In the genomic region with DNA sequence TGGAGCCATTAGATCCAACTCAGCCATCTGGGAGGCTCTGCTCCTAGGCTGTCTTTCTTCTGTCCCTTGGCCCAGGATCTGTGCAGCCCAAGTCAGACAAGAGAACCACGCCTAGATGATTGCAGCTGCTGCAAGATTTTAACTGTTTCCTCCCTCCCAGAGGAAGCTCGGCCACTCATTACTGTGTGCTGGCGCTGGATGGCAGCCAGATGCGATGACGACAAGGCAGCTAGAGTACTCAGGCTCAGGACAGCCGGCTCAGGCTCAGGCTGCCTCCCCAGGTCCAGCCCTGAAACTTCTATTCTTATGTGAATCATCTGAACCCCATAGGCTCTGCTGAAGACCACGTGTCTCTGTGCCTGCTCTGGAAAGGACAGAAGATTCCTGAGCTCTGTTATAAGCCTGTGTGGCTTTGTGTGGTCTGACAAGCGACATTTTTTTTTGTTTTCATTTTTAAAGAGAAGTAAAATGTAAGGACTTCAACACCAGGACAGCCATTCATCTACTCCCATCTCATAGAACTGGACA, we compare ENCODE assay signal across 1 cellular context.
TF ChIP-seq lines count a peak whose summit lies in the region.

No MANE protein-coding gene starts in this region.

TF ChIP-seq in K562, 482 proteins besides CTCF, POLR2A, EP300 and RAD21 (continues in another document):
- TF ChIP-seq EHMT2 (IDR thresholded peaks at IDR 0.05) (no peak), SMC3 (conservative IDR thresholded peaks at IDR 0.05; ENCODE audit: insufficient read depth, low read depth, low read length) (no peak), TEAD2 (tag; IDR thresholded peaks at IDR 0.05) (no peak), ZNF668 (CRISPR knock-in tag; IDR thresholded peaks at IDR 0.05) (no peak), NCOA4 (IDR thresholded peaks at IDR 0.05; ENCODE audit: partially characterized antibody) (no peak), NFRKB (IDR thresholded peaks at IDR 0.05; ENCODE audit: low read depth) (no peak), FOXM1 (IDR thresholded peaks at IDR 0.05; ENCODE audit: low read depth) (no peak), FOXM1 (CRISPR knock-in tag; IDR thresholded peaks at IDR 0.05; ENCODE audit: low read depth) (no peak), ZNF217 (CRISPR knock-in tag; IDR thresholded peaks at IDR 0.05) (no peak), HNRNPK (IDR thresholded peaks at IDR 0.05; ENCODE audit: low read depth, low read length, poor library complexity, severe bottlenecking) (no peak), SPI1 (IDR thresholded peaks at IDR 0.05; ENCODE audit: borderline replicate concordance, low read depth, low read length) (peak; percentile 25; the same call in 1 of the 2 replicates), SP2 (IDR thresholded peaks at IDR 0.05; ENCODE audit: extremely low read depth, low read depth, low read length, poor library complexity, severe bottlenecking) (no peak), BACH1 (tag; IDR thresholded peaks at IDR 0.05) (no peak), ZNF12 (CRISPR knock-in tag; IDR thresholded peaks at IDR 0.05) (no peak), POLR2B (IDR thresholded peaks at IDR 0.05; ENCODE audit: low read depth, partially characterized antibody) (no peak), SETDB1 (IDR thresholded peaks at IDR 0.05; ENCODE audit: low read length) (no peak), NFE2 (IDR thresholded peaks at IDR 0.05; ENCODE audit: low read depth) (peak; percentile 59), E2F3 (CRISPR knock-in tag; IDR thresholded peaks at IDR 0.05) (no peak), EGR1 (conservative IDR thresholded peaks at IDR 0.05) (no peak), NFXL1 (CRISPR knock-in tag; IDR thresholded peaks at IDR 0.05) (no peak), MEF2A (IDR thresholded peaks at IDR 0.05; ENCODE audit: control insufficient read depth, low read depth, low read length) (no peak), NBN (IDR thresholded peaks at IDR 0.05; ENCODE audit: low read depth) (0 out of 2 replicates have a peak, but pooled peaks have one; percentile 49), MAFF (IDR thresholded peaks at IDR 0.05; ENCODE audit: low read length) (no peak), PTRF (tag; IDR thresholded peaks at IDR 0.05) (no peak), ZNF551 (CRISPR knock-in tag; IDR thresholded peaks at IDR 0.05) (no peak), NR3C1 (CRISPR knock-in tag; IDR thresholded peaks at IDR 0.05) (no peak), ZFPM2 (CRISPR knock-in tag; IDR thresholded peaks at IDR 0.05) (no peak), STAG1 (CRISPR knock-in tag; IDR thresholded peaks at IDR 0.05; ENCODE audit: borderline replicate concordance) (no peak), BRD4 (IDR thresholded peaks at IDR 0.05) (no peak), LCOR (CRISPR knock-in tag; IDR thresholded peaks at IDR 0.05) (no peak), CHD2 (IDR thresholded peaks at IDR 0.05; ENCODE audit: low read depth, low read length) (no peak), U2AF2 (optimal IDR thresholded peaks at IDR 0.05; ENCODE audit: low read depth, low read length) (no peak), SMAD4 (CRISPR knock-in tag; conservative IDR thresholded peaks at IDR 0.05) (no peak), GABPA (tag; conservative IDR thresholded peaks at IDR 0.05; ENCODE audit: low read depth) (no peak; the same call in 1 of the 2 replicates), HDAC3 (IDR thresholded peaks at IDR 0.05; ENCODE audit: borderline replicate concordance, partially characterized antibody) (no peak), ZNF121 (CRISPR knock-in tag; conservative IDR thresholded peaks at IDR 0.05) (no peak), SRF (CRISPR knock-in tag; IDR thresholded peaks at IDR 0.05) (peak in 1 of 2 experiments; percentile 39; a peak in 1 of 4 replicates), TEAD4 (IDR thresholded peaks at IDR 0.05; ENCODE audit: low read length) (no peak), TEAD4 (CRISPR knock-in tag; IDR thresholded peaks at IDR 0.05; ENCODE audit: borderline replicate concordance) (no peak), GATAD2A (IDR thresholded peaks at IDR 0.05) (no peak)
- TF ChIP-seq, protein P1, sequence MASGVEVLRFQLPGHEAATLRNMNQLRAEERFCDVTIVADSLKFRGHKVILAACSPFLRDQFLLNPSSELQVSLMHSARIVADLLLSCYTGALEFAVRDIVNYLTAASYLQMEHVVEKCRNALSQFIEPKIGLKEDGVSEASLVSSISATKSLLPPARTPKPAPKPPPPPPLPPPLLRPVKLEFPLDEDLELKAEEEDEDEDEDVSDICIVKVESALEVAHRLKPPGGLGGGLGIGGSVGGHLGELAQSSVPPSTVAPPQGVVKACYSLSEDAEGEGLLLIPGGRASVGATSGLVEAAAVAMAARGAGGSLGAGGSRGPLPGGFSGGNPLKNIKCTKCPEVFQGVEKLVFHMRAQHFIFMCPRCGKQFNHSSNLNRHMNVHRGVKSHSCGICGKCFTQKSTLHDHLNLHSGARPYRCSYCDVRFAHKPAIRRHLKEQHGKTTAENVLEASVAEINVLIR (CRISPR knock-in tag; IDR thresholded peaks at IDR 0.05), result no peak
- TF ChIP-seq, protein P2, sequence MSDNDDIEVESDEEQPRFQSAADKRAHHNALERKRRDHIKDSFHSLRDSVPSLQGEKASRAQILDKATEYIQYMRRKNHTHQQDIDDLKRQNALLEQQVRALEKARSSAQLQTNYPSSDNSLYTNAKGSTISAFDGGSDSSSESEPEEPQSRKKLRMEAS (CRISPR knock-in tag; IDR thresholded peaks at IDR 0.05), result peak; percentile 45; the same call in 1 of the 2 replicates
- TF ChIP-seq, protein P3, sequence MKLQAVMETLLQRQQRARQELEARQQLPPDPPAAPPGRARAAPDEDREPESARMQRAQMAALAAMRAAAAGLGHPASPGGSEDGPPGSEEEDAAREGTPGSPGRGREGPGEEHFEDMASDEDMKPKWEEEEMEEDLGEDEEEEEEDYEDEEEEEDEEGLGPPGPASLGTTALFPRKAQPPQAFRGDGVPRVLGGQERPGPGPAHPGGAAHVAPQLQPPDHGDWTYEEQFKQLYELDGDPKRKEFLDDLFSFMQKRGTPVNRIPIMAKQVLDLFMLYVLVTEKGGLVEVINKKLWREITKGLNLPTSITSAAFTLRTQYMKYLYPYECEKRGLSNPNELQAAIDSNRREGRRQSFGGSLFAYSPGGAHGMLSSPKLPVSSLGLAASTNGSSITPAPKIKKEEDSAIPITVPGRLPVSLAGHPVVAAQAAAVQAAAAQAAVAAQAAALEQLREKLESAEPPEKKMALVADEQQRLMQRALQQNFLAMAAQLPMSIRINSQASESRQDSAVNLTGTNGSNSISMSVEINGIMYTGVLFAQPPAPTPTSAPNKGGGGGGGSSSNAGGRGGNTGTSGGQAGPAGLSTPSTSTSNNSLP (IDR thresholded peaks at IDR 0.05; ENCODE audit: borderline replicate concordance, low read depth, low read length), result no peak
- TF ChIP-seq, protein P4, sequence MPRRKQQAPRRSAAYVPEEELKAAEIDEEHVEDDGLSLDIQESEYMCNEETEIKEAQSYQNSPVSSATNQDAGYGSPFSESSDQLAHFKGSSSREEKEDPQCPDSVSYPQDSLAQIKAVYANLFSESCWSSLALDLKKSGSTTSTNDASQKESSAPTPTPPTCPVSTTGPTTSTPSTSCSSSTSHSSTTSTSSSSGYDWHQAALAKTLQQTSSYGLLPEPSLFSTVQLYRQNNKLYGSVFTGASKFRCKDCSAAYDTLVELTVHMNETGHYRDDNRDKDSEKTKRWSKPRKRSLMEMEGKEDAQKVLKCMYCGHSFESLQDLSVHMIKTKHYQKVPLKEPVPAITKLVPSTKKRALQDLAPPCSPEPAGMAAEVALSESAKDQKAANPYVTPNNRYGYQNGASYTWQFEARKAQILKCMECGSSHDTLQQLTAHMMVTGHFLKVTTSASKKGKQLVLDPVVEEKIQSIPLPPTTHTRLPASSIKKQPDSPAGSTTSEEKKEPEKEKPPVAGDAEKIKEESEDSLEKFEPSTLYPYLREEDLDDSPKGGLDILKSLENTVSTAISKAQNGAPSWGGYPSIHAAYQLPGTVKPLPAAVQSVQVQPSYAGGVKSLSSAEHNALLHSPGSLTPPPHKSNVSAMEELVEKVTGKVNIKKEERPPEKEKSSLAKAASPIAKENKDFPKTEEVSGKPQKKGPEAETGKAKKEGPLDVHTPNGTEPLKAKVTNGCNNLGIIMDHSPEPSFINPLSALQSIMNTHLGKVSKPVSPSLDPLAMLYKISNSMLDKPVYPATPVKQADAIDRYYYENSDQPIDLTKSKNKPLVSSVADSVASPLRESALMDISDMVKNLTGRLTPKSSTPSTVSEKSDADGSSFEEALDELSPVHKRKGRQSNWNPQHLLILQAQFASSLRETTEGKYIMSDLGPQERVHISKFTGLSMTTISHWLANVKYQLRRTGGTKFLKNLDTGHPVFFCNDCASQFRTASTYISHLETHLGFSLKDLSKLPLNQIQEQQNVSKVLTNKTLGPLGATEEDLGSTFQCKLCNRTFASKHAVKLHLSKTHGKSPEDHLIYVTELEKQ (CRISPR knock-in tag; IDR thresholded peaks at IDR 0.05), result no peak
- TF ChIP-seq, protein P5, sequence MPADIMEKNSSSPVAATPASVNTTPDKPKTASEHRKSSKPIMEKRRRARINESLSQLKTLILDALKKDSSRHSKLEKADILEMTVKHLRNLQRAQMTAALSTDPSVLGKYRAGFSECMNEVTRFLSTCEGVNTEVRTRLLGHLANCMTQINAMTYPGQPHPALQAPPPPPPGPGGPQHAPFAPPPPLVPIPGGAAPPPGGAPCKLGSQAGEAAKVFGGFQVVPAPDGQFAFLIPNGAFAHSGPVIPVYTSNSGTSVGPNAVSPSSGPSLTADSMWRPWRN (IDR thresholded peaks at IDR 0.05; ENCODE audit: low read depth), result no peak
- TF ChIP-seq, protein P6, sequence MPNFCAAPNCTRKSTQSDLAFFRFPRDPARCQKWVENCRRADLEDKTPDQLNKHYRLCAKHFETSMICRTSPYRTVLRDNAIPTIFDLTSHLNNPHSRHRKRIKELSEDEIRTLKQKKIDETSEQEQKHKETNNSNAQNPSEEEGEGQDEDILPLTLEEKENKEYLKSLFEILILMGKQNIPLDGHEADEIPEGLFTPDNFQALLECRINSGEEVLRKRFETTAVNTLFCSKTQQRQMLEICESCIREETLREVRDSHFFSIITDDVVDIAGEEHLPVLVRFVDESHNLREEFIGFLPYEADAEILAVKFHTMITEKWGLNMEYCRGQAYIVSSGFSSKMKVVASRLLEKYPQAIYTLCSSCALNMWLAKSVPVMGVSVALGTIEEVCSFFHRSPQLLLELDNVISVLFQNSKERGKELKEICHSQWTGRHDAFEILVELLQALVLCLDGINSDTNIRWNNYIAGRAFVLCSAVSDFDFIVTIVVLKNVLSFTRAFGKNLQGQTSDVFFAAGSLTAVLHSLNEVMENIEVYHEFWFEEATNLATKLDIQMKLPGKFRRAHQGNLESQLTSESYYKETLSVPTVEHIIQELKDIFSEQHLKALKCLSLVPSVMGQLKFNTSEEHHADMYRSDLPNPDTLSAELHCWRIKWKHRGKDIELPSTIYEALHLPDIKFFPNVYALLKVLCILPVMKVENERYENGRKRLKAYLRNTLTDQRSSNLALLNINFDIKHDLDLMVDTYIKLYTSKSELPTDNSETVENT (CRISPR knock-in tag; IDR thresholded peaks at IDR 0.05), result no peak
- TF ChIP-seq, protein P7, sequence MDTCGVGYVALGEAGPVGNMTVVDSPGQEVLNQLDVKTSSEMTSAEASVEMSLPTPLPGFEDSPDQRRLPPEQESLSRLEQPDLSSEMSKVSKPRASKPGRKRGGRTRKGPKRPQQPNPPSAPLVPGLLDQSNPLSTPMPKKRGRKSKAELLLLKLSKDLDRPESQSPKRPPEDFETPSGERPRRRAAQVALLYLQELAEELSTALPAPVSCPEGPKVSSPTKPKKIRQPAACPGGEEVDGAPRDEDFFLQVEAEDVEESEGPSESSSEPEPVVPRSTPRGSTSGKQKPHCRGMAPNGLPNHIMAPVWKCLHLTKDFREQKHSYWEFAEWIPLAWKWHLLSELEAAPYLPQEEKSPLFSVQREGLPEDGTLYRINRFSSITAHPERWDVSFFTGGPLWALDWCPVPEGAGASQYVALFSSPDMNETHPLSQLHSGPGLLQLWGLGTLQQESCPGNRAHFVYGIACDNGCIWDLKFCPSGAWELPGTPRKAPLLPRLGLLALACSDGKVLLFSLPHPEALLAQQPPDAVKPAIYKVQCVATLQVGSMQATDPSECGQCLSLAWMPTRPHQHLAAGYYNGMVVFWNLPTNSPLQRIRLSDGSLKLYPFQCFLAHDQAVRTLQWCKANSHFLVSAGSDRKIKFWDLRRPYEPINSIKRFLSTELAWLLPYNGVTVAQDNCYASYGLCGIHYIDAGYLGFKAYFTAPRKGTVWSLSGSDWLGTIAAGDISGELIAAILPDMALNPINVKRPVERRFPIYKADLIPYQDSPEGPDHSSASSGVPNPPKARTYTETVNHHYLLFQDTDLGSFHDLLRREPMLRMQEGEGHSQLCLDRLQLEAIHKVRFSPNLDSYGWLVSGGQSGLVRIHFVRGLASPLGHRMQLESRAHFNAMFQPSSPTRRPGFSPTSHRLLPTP (IDR thresholded peaks at IDR 0.05; ENCODE audit: borderline replicate concordance, extremely low read depth, insufficient read length), result no peak
- TF ChIP-seq, protein P8, sequence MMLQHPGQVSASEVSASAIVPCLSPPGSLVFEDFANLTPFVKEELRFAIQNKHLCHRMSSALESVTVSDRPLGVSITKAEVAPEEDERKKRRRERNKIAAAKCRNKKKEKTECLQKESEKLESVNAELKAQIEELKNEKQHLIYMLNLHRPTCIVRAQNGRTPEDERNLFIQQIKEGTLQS (IDR thresholded peaks at IDR 0.05), result peak; percentile 75
- TF ChIP-seq, protein P8 (CRISPR knock-in tag; conservative IDR thresholded peaks at IDR 0.05), result no peak
- TF ChIP-seq, protein P9, sequence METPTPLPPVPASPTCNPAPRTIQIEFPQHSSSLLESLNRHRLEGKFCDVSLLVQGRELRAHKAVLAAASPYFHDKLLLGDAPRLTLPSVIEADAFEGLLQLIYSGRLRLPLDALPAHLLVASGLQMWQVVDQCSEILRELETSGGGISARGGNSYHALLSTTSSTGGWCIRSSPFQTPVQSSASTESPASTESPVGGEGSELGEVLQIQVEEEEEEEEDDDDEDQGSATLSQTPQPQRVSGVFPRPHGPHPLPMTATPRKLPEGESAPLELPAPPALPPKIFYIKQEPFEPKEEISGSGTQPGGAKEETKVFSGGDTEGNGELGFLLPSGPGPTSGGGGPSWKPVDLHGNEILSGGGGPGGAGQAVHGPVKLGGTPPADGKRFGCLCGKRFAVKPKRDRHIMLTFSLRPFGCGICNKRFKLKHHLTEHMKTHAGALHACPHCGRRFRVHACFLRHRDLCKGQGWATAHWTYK (CRISPR knock-in tag; IDR thresholded peaks at IDR 0.05), result no peak
- TF ChIP-seq, protein P10, sequence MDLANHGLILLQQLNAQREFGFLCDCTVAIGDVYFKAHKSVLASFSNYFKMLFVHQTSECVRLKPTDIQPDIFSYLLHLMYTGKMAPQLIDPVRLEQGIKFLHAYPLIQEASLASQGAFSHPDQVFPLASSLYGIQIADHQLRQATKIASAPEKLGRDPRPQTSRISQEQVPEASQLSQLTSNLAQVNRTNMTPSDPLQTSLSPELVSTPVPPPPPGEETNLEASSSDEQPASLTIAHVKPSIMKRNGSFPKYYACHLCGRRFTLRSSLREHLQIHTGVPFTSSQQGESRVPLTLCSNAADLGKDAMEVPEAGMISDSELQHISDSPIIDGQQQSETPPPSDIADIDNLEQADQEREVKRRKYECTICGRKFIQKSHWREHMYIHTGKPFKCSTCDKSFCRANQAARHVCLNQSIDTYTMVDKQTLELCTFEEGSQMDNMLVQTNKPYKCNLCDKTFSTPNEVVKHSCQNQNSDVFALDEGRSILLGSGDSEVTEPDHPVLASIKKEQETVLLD (IDR thresholded peaks at IDR 0.05), result no peak
